In the genomic region with DNA sequence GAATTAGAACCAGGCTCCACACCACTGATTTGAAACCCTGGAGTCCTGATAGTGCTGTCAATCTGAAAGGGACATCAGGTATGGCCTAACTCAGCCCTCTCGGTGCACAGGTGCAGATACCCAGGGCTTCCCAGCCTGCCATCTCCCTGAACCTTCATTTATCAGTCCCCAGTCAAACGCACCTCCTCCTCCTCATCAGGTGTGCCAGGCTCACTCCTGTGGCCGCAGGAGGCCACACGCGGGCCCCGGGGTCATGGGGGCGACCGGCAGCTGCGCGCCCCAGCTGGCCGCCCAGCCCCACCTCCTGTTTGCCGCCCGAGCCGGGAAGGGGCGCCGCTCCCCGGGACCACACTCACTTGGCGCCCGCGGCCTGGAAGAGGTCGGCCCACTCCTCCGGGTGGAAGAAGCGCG, we compare ENCODE assay signal across 8 cellular contexts. TPM values are rescaled to one million over a fixed set of nuclear protein-coding genes. Genes with fewer than 3 reads are reported as not detected.
DNase-seq lines count a peak whose midpoint lies in the region; ATAC-seq and TF ChIP-seq lines count a peak whose summit lies in the region.

No MANE protein-coding gene starts in this region.

- intact Hi-C loops in mammary epithelial cell (cut with micrococcal nuclease) = loop anchor here (5.0 kb wide), 1 partner anchor 65 kb away; no protein-coding TSS in a partner anchor

- H3K27ac Mint-ChIP-seq in activated naive CD4-positive, alpha-beta T cell treated with anti-CD3 and anti-CD28 coated beads, Interleukin-2, amount 50 U/mL, for 24 hours = peak overlapping the region; percentile 30
- H3K27ac Mint-ChIP-seq in activated naive CD4-positive, alpha-beta T cell treated with anti-CD3 and anti-CD28 coated beads, Interleukin-2, amount 50 U/mL, for 72 hours = peak overlapping the region in 1 of 2 donors; percentile 71
- H3K27ac Mint-ChIP-seq in mesothelial cell of epicardium = no peak overlapping the region

- H3K4me2 ChIP-seq in mammary epithelial cell (ENCODE audit: insufficient read depth, low read depth, low read length) = peak overlapping the region; percentile 98

- peak overlapping the region; percentile 90 for H2AFZ ChIP-seq in mammary epithelial cell (ENCODE audit: low read depth, low read length)

- H3K79me2 ChIP-seq in mammary epithelial cell (ENCODE audit: insufficient read depth, low read length) = no peaks in the 10 kb centered on the region

- dilution Hi-C loops in mammary epithelial cell (cut with HindIII; ENCODE audit: low sequenced_read_pairs) = no loop called here

- no peak for ATAC-seq in activated naive CD4-positive, alpha-beta T cell treated with anti-CD3 and anti-CD28 coated beads, Interleukin-2, amount 50 U/mL, for 72 hours

- WGBS in HUES64 = 3% methylated on average over 24 of the region's 24 CpGs
- 33% methylated on average over 11 of the region's 24 CpGs for WGBS in mammary epithelial cell (ENCODE audit: low coverage, missing lambda C conversion rate)

- H3K4me3 Mint-ChIP-seq in activated naive CD4-positive, alpha-beta T cell treated with anti-CD3 and anti-CD28 coated beads, Interleukin-2, amount 50 U/mL, for 24 hours = peak overlapping the region; percentile 91
- H3K4me3 Mint-ChIP-seq in mesothelial cell of epicardium = peak overlapping the region; percentile 77

- no TSS peak for BruUV-seq in mammary epithelial cell (replicated peaks; lab: Mats Ljungman, UMichigan)

- no peaks in the 10 kb centered on the region for H4K20me1 ChIP-seq in mammary epithelial cell (ENCODE audit: insufficient read depth, low read length)

- H3K27me3 ChIP-seq in HUES64 (ENCODE audit: insufficient read depth, low read length) (peaks cover 34% of the 10 kb centered on the region), mammary epithelial cell (ENCODE audit: insufficient read depth, low read length) (no peaks in the 10 kb centered on the region)

- CTCF ChIA-PET in mammary epithelial cell (lab: Charles Lee; ENCODE audit: low non-redundant PET) = interaction anchor here (0.7 kb wide), 1 partner anchor 89 kb away, joined by 3 read pairs; the partner anchor contains the start of gene PITHD1

- H3K27ac ChIP-seq in HUES64 (ENCODE audit: low read depth, low read length) (no peak overlapping the region), mammary epithelial cell (ENCODE audit: insufficient read depth, low read depth, low read length) (no peak overlapping the region)

- H3K4me1 ChIP-seq in HUES64 (ENCODE audit: insufficient read depth, low read length) = no peaks in the 10 kb centered on the region
- peaks cover 29% of the 10 kb centered on the region for H3K4me1 ChIP-seq in mammary epithelial cell (ENCODE audit: insufficient read depth, low read length)

- peak overlapping the region; percentile 64 for H3K4me3 ChIP-seq in HUES64 (ENCODE audit: low read length)
- peak overlapping the region; percentile 36 to 71 (median 56) for H3K4me3 ChIP-seq in mammary epithelial cell (replicated peaks in 1 of 3; ENCODE audit: insufficient read depth in 1 of 3, low read depth in 2 of 3, low read length in 3 of 3)

- no peaks in the 10 kb centered on the region for H3K9me3 ChIP-seq in HUES64 (ENCODE audit: insufficient read depth, low read depth, low read length)
- H3K9me3 ChIP-seq in mammary epithelial cell (replicated peaks; ENCODE audit: insufficient read depth, low read length) = no peaks in the 10 kb centered on the region

- TF ChIP-seq CTCF in mammary epithelial cell (conservative IDR thresholded peaks at IDR 0.05 in 1 of 2, IDR thresholded peaks at IDR 0.05 in 1 of 2; ENCODE audit: extremely low read depth in 1 of 2, insufficient read depth in 1 of 2, low read depth in 1 of 2, low read length in 2 of 2) = no peak
- TF ChIP-seq CTCF in mesothelial cell of epicardium (IDR thresholded peaks at IDR 0.05; ENCODE audit: unreplicated experiment) = no peak

- H3K36me3 ChIP-seq in HUES64 (ENCODE audit: insufficient read depth, low read length) = no peaks in the 10 kb centered on the region
- H3K36me3 ChIP-seq in mammary epithelial cell (ENCODE audit: insufficient read depth, low read length) = no peaks in the 10 kb centered on the region

- no peaks in the 10 kb centered on the region for H3K27me3 Mint-ChIP-seq in activated naive CD4-positive, alpha-beta T cell treated with anti-CD3 and anti-CD28 coated beads, Interleukin-2, amount 50 U/mL, for 24 hours
- H3K27me3 Mint-ChIP-seq in mesothelial cell of epicardium (ENCODE audit: low read depth) = peaks cover 23% of the 10 kb centered on the region

- DNase-seq in activated naive CD4-positive, alpha-beta T cell treated with anti-CD3 and anti-CD28 coated beads, Interleukin-2, amount 50 U/mL, for 72 hours (ENCODE audit: low spot score in 2 of 2) = no peak
- DNase-seq in mammary epithelial cell = no peak
- peak in 1 of 2 experiments; percentile 49 for DNase-seq in mesothelial cell of epicardium (ENCODE audit: low spot score in 2 of 2, unreplicated experiment in 2 of 2)
- no peak for DNase-seq in cortex of kidney (lab: John Stamatoyannopoulos, UW)
- DNase-seq in cerebellar nuclear complex (lab: John Stamatoyannopoulos, UW) = no peak
- DNase-seq in activated gamma-delta T cell (lab: John Stamatoyannopoulos, UW) = no peak

- no peaks in the 10 kb centered on the region for H3K9me3 Mint-ChIP-seq in activated naive CD4-positive, alpha-beta T cell treated with anti-CD3 and anti-CD28 coated beads, Interleukin-2, amount 50 U/mL, for 24 hours
- no peaks in the 10 kb centered on the region for H3K9me3 Mint-ChIP-seq in activated naive CD4-positive, alpha-beta T cell treated with anti-CD3 and anti-CD28 coated beads, Interleukin-2, amount 50 U/mL, for 72 hours
- H3K9me3 Mint-ChIP-seq in mesothelial cell of epicardium = no peaks in the 10 kb centered on the region

- H3K9ac ChIP-seq in HUES64 (ENCODE audit: low read depth, low read length) (peak overlapping the region; percentile 34; the same call in 1 of the 2 replicates), mammary epithelial cell (ENCODE audit: insufficient read depth, low read length) (no peak overlapping the region)

- in situ Hi-C loops in mammary epithelial cell (cut with MboI; ENCODE audit: low sequenced_read_pairs in 2 of 2) = no loop called here

- H3K36me3 Mint-ChIP-seq in activated naive CD4-positive, alpha-beta T cell treated with anti-CD3 and anti-CD28 coated beads, Interleukin-2, amount 50 U/mL, for 24 hours = no peaks in the 10 kb centered on the region
- H3K36me3 Mint-ChIP-seq in activated naive CD4-positive, alpha-beta T cell treated with anti-CD3 and anti-CD28 coated beads, Interleukin-2, amount 50 U/mL, for 72 hours = peaks cover 0 to 10% of the 10 kb centered on the region in 2 donors
- peaks cover 9% of the 10 kb centered on the region for H3K36me3 Mint-ChIP-seq in mesothelial cell of epicardium

- H3K4me1 Mint-ChIP-seq in activated naive CD4-positive, alpha-beta T cell treated with anti-CD3 and anti-CD28 coated beads, Interleukin-2, amount 50 U/mL, for 24 hours = peaks cover 22% of the 10 kb centered on the region
- peaks cover 23% of the 10 kb centered on the region for H3K4me1 Mint-ChIP-seq in mesothelial cell of epicardium

RNA-seq across cellular contexts. Expression of gene FUCA1, which starts 0.5 kb away (rescaled TPM):
- 1 to 10 TPM; 4.3 to 6.4 TPM for total RNA-seq in activated naive CD4-positive, alpha-beta T cell treated with anti-CD3 and anti-CD28 coated beads, Interleukin-2, amount 50 U/mL, for 72 hours
- 4.8 TPM for polyA plus RNA-seq in HUES64 (2013, experiment 1 of 2)
- polyA plus RNA-seq in HUES64 (2013, experiment 2 of 2) = 4.6 TPM
- total RNA-seq in mammary epithelial cell (1 to 10 TPM; 3.3 to 9.9 TPM), mesothelial cell of epicardium (18.9 to 21.3 TPM (median 19.0 TPM) in 3 replicates)
- polyA plus RNA-seq in mammary epithelial cell = 4.8 TPM
- polyA minus RNA-seq in mammary epithelial cell = 0.78 TPM

RNA-seq across cellular contexts. Expression of gene HMGCL, which starts 42.3 kb away (rescaled TPM):
- 10 to 100 TPM; 29.0 to 45.3 TPM for total RNA-seq in activated naive CD4-positive, alpha-beta T cell treated with anti-CD3 and anti-CD28 coated beads, Interleukin-2, amount 50 U/mL, for 72 hours
- polyA plus RNA-seq in HUES64 (2013, experiment 1 of 2) = 7.2 TPM
- 13.2 TPM for polyA plus RNA-seq in HUES64 (2013, experiment 2 of 2)
- total RNA-seq in mammary epithelial cell (10 to 100 TPM; 31.5 to 33.0 TPM), mesothelial cell of epicardium (27.4 to 30.7 TPM (median 29.2 TPM) in 3 replicates)
- 25.8 TPM for polyA plus RNA-seq in mammary epithelial cell
- 2.1 TPM for polyA minus RNA-seq in mammary epithelial cell

RNA-seq across cellular contexts. Expression of gene CNR2, which starts 45.6 kb away (rescaled TPM):
- total RNA-seq in activated naive CD4-positive, alpha-beta T cell treated with anti-CD3 and anti-CD28 coated beads, Interleukin-2, amount 50 U/mL, for 72 hours = under 1 TPM in 1 of 2 donors, not detected in 1; 0.05 TPM
- polyA plus RNA-seq in HUES64 (2013, experiment 1 of 2) = not detected
- polyA plus RNA-seq in HUES64 (2013, experiment 2 of 2) = not detected
- total RNA-seq in mammary epithelial cell (not detected), mesothelial cell of epicardium (not detected in 3 replicates)
- polyA plus RNA-seq in mammary epithelial cell = not detected
- not detected for polyA minus RNA-seq in mammary epithelial cell
